ENCODE assay signal across 8 cellular contexts in genomic region chr4:173264245-173264959, GRCh38.
DNase-seq lines count a peak whose midpoint lies in the region; ATAC-seq lines count a peak whose summit lies in the region.

No MANE protein-coding gene starts in this region.

- ATAC-seq in HG02798 (IDR thresholded peaks at IDR 0.05; ENCODE audit: poor library complexity, unreplicated experiment) (peak; percentile 86), left colon (peak; percentile 67)

- peak; percentile 28 for DNase-seq in NCI-H1694 (lab: John Stamatoyannopoulos, UW)
- DNase-seq in NCI-H1694 treated with DMSO at 0.1 percent for 48 hours (lab: John Stamatoyannopoulos, UW) = no peak
- DNase-seq in NCI-H146 (lab: John Stamatoyannopoulos, UW) = peak; percentile 87
- DNase-seq in activated T-helper 2 cell treated with anti-CD3 and anti-CD28 coated beads, Interferon-gamma antibody, Interleukin-2, Interleukin-4, amounts not matched to agents 10 μg/mL and 5 μg/mL and 100 μg/mL, durations not matched to agents 14 hours and 24 hours and 36 hours (ENCODE audit: low spot score) = peak; percentile 13
- DNase-seq in left colon = peak in 1 of 2 donors; percentile 63
- DNase-seq in amniotic stem cell (lab: John Stamatoyannopoulos, UW) = no peak
- no peak for DNase-seq in activated CD4-positive, CD25-positive, alpha-beta regulatory T cell (lab: John Stamatoyannopoulos, UW)

- H3K4me3 Mint-ChIP-seq in activated T-helper 2 cell treated with anti-CD3 and anti-CD28 coated beads, Interferon-gamma antibody, Interleukin-2, Interleukin-4, amounts not matched to agents 10 μg/mL and 5 μg/mL and 100 μg/mL, durations not matched to agents 14 hours and 24 hours and 36 hours (ENCODE audit: low read depth) = no peak overlapping the region

- intact Hi-C loops in activated T-helper 2 cell treated with anti-CD3 and anti-CD28 coated beads, Interferon-gamma antibody, Interleukin-2, Interleukin-4, amounts not matched to agents 10 μg/mL and 5 μg/mL and 100 μg/mL, durations not matched to agents 14 hours and 24 hours and 36 hours (cut with micrococcal nuclease) = no loop called here
- intact Hi-C loops in left colon (cut with DNase I, micrococcal nuclease) = no loop called here

- no peaks in the 10 kb centered on the region for H3K36me3 Mint-ChIP-seq in activated T-helper 2 cell treated with anti-CD3 and anti-CD28 coated beads, Interferon-gamma antibody, Interleukin-2, Interleukin-4, amounts not matched to agents 10 μg/mL and 5 μg/mL and 100 μg/mL, durations not matched to agents 14 hours and 24 hours and 36 hours (ENCODE audit: low read depth)

- H3K27ac Mint-ChIP-seq in activated T-helper 2 cell treated with anti-CD3 and anti-CD28 coated beads, Interferon-gamma antibody, Interleukin-2, Interleukin-4, amounts not matched to agents 10 μg/mL and 5 μg/mL and 100 μg/mL, durations not matched to agents 14 hours and 24 hours and 36 hours = no peak overlapping the region

- peaks cover 15% of the 10 kb centered on the region for H3K4me1 Mint-ChIP-seq in activated T-helper 2 cell treated with anti-CD3 and anti-CD28 coated beads, Interferon-gamma antibody, Interleukin-2, Interleukin-4, amounts not matched to agents 10 μg/mL and 5 μg/mL and 100 μg/mL, durations not matched to agents 14 hours and 24 hours and 36 hours (ENCODE audit: low read depth)

- no peaks in the 10 kb centered on the region for H3K27me3 Mint-ChIP-seq in activated T-helper 2 cell treated with anti-CD3 and anti-CD28 coated beads, Interferon-gamma antibody, Interleukin-2, Interleukin-4, amounts not matched to agents 10 μg/mL and 5 μg/mL and 100 μg/mL, durations not matched to agents 14 hours and 24 hours and 36 hours (ENCODE audit: low read depth)

- H3K9me3 Mint-ChIP-seq in activated T-helper 2 cell treated with anti-CD3 and anti-CD28 coated beads, Interferon-gamma antibody, Interleukin-2, Interleukin-4, amounts not matched to agents 10 μg/mL and 5 μg/mL and 100 μg/mL, durations not matched to agents 14 hours and 24 hours and 36 hours = no peaks in the 10 kb centered on the region

Comparison
In these comparisons a context has a peak if more than half of its experiments do, and no peak if none do; other contexts are left out.
1. DNase-seq: peak in NCI-H1694 (single experiment), NCI-H146 (single experiment) and activated T-helper 2 cell treated with anti-CD3 and anti-CD28 coated beads, Interferon-gamma antibody, Interleukin-2, Interleukin-4, amounts not matched to agents 10 μg/mL and 5 μg/mL and 100 μg/mL, durations not matched to agents 14 hours and 24 hours and 36 hours (single experiment); none in NCI-H1694 treated with DMSO at 0.1 percent for 48 hours (single experiment), amniotic stem cell (single experiment) and activated CD4-positive, CD25-positive, alpha-beta regulatory T cell (0 of 4).